ENCODE assay signal across 8 cellular contexts in the genomic region with DNA sequence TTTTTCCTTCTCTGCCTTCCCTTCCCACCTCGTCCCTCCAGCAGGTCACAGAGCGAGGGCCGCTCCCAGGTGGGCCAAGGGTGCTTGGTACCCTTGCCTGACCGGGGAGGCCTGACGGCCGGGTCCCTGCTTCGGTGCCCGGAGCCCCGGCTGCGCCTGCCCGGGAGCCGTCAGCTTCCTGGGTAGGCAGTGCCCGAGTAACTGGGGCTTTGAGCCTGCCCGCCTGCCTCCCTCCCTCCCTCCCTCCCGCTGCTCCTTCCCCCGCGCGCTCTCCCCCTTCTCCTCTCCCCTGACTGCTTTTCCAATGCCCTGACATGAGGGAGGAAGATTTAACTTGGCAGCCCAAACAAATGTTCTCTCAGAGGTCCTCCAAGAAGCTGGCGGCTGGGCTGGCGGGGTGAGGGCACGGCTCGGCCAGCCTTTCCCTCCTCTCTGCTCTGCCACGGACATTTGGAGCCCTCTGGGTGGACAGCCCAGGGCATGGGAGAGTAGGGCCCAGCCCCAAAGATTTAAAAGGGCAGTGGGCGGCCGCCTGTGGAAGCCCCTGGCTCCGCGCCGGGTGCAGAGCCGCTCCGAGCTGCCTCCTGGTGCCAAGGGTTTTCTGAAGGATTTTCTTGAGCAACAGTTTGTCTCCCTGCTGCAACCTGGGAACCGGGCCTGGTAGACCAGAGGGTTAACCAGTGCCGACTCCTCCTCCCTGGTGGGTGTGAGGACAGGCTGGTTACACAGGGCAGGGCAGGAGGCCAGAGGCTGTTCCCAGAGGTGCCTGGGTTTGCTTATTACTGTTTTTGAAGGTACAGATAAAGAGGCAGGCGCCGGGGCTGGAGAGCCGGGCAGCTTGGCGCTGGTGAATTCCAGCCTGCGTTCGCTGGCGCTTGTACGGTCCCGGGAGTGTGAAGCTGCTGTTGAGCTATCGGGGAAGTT. TPM values are rescaled to one million over a fixed set of nuclear protein-coding genes. Genes with fewer than 3 reads are reported as not detected.
DNase-seq lines count a peak whose midpoint lies in the region; ATAC-seq and TF ChIP-seq lines count a peak whose summit lies in the region.

No MANE protein-coding gene starts in this region.

- H3K9me2 ChIP-seq in PC-9 (ENCODE audit: insufficient read depth), result no peaks in the 10 kb centered on the region

- H3K4me3 Mint-ChIP-seq in MCF 10A (ENCODE audit: unreplicated experiment), result peak overlapping the region; percentile 84

- peak overlapping the region; percentile 84 for H2AFZ ChIP-seq in PC-9

- POLR2A ChIA-PET in BJ (lab: Charles Lee) (interaction anchor here (0.6 to 1.0 kb wide), 3 partner anchors 10 to 88 kb away, joined by 3 to 6 read pairs (median 5); no protein-coding TSS in a partner anchor), HEK293T (lab: Yijun Ruan, JAX) (interaction anchor here (0.6 kb wide), 1 partner anchor 123 kb away, joined by 3 read pairs; no protein-coding TSS in a partner anchor), PC-9 (lab: Charles Lee; ENCODE audit: unreplicated experiment) (interaction anchor here (0.6 kb wide), 3 partner anchors 121 to 1180 kb away, joined by 3 to 13 read pairs (median 4); no protein-coding TSS in a partner anchor), MCF 10A (lab: Yijun Ruan, JAX) (interaction anchor here (0.6 to 8.2 kb wide), 24 partner anchors 8 to 1037 kb away, joined by 3 to 122 read pairs (median 4); no protein-coding TSS in a partner anchor)

- BruUV-seq in PC-9 (replicated peaks; lab: Mats Ljungman, UMichigan), result no TSS peak
- no TSS peak for BruUV-seq in MCF 10A (replicated peaks; lab: Mats Ljungman, UMichigan)

- peak overlapping the region; percentile 65 for H3K9ac ChIP-seq in iPS-15b (ENCODE audit: low read depth, low read length)
- peak overlapping the region; percentile 83 for H3K9ac ChIP-seq in rectal smooth muscle tissue (ENCODE audit: low read length)

- peaks cover 59% of the 10 kb centered on the region for H3K4me1 ChIP-seq in PC-9 (replicated peaks; ENCODE audit: insufficient read depth)
- peaks cover 19% of the 10 kb centered on the region for H3K4me1 ChIP-seq in iPS-15b (ENCODE audit: control insufficient read depth, insufficient read depth, low read length)
- H3K4me1 ChIP-seq in rectal smooth muscle tissue (ENCODE audit: control insufficient read depth, insufficient read depth, low read length), result peaks cover 38% of the 10 kb centered on the region

- CTCF ChIA-PET in BJ (lab: Yijun Ruan, JAX), result interaction anchor here (0.6 to 1.8 kb wide), 5 partner anchors 64 to 127 kb away, joined by 3 to 26 read pairs (median 3); no protein-coding TSS in a partner anchor
- CTCF ChIA-PET in HEK293T (lab: Yijun Ruan, JAX), result interaction anchor here (1.6 kb wide), 1 partner anchor 124 kb away, joined by 5 read pairs; no protein-coding TSS in a partner anchor
- CTCF ChIA-PET in PC-9 (lab: Charles Lee), result interaction anchor here (0.6 to 0.8 kb wide), 2 partner anchors 9 to 309 kb away, joined by 3 read pairs; no protein-coding TSS in a partner anchor
- CTCF ChIA-PET in MCF 10A (lab: Yijun Ruan, JAX), result interaction anchor here (0.6 to 2.5 kb wide), 10 partner anchors 10 to 1023 kb away, joined by 3 to 17 read pairs (median 4); no protein-coding TSS in a partner anchor

- H3K27ac ChIP-seq in PC-9, result peak overlapping the region; percentile 75
- peak overlapping the region; percentile 99 for H3K27ac ChIP-seq in rectal smooth muscle tissue (ENCODE audit: low read depth, low read length)

- peaks cover 20% of the 10 kb centered on the region for H3K4me1 Mint-ChIP-seq in MCF 10A (ENCODE audit: insufficient read depth, unreplicated experiment)

- H3K4me3 ChIP-seq in BJ (ENCODE audit: low read depth, low read length) (peak overlapping the region; percentile 93), PC-9 (peak overlapping the region; percentile 85), iPS-15b (ENCODE audit: low read depth, low read length) (peak overlapping the region; percentile 69), rectal smooth muscle tissue (ENCODE audit: low read length) (peak overlapping the region; percentile 97)

- DNase-seq in BJ (ENCODE audit: low read depth) (no peak), HEK293T (ENCODE audit: extremely low spot score) (peak; percentile 30), PC-9 (peak; percentile 91 to 92), MCF 10A (ENCODE audit: unreplicated experiment) (peak; percentile 99)

- H3K36me3 Mint-ChIP-seq in MCF 10A (ENCODE audit: insufficient read depth, unreplicated experiment), result no peaks in the 10 kb centered on the region

- H3K27me3 ChIP-seq in BJ (ENCODE audit: control insufficient read depth, insufficient read depth, low read length) (no peaks in the 10 kb centered on the region), PC-9 (ENCODE audit: insufficient read depth, low read depth) (no peaks in the 10 kb centered on the region), iPS-15b (ENCODE audit: control insufficient read depth, insufficient read depth, low read length) (peaks cover 2% of the 10 kb centered on the region), rectal smooth muscle tissue (ENCODE audit: control insufficient read depth, insufficient read depth, low read length) (no peaks in the 10 kb centered on the region)

- H3K9me3 Mint-ChIP-seq in MCF 10A (ENCODE audit: unreplicated experiment), result no peaks in the 10 kb centered on the region

- intact Hi-C loops in PC-9 (cut with micrococcal nuclease; ENCODE audit: unreplicated experiment), result loop anchor here (1.0 to 10.0 kb wide), 6 partner anchors 41 to 1024 kb away; no protein-coding TSS in a partner anchor
- intact Hi-C loops in MCF 10A (cut with micrococcal nuclease), result loop anchor here (1.0 to 5.0 kb wide), 8 partner anchors 13 to 646 kb away; no protein-coding TSS in a partner anchor

- peak overlapping the region; percentile 99 for H3K4me2 ChIP-seq in PC-9

- H3K27me3 Mint-ChIP-seq in MCF 10A (ENCODE audit: insufficient read depth, unreplicated experiment), result no peaks in the 10 kb centered on the region

- peaks cover 14% of the 10 kb centered on the region; the same call in 1 of the 2 replicates for H3F3A ChIP-seq in PC-9 (ENCODE audit: insufficient read depth, low read depth)

- H3K27ac Mint-ChIP-seq in MCF 10A (ENCODE audit: low read depth, unreplicated experiment), result peak overlapping the region; percentile 95

- peaks cover 66% of the 10 kb centered on the region for H3K79me2 ChIP-seq in PC-9 (ENCODE audit: low read depth)

- H3K36me3 ChIP-seq in BJ (ENCODE audit: control insufficient read depth, insufficient read depth, low read length), result no peaks in the 10 kb centered on the region
- no peaks in the 10 kb centered on the region for H3K36me3 ChIP-seq in PC-9 (ENCODE audit: low read depth)
- no peaks in the 10 kb centered on the region for H3K36me3 ChIP-seq in iPS-15b (ENCODE audit: control insufficient read depth, insufficient read depth, low read length)
- no peaks in the 10 kb centered on the region for H3K36me3 ChIP-seq in rectal smooth muscle tissue (ENCODE audit: control insufficient read depth, insufficient read depth, low read length)

- H3K9me3 ChIP-seq in PC-9 (ENCODE audit: insufficient read depth, low read depth) (no peaks in the 10 kb centered on the region), iPS-15b (ENCODE audit: control insufficient read depth, insufficient read depth, low read length) (no peaks in the 10 kb centered on the region)

- TF ChIP-seq CTCF in BJ (IDR thresholded peaks at IDR 0.05; ENCODE audit: insufficient read depth, low read depth, low read length), result no peak
- no peak for TF ChIP-seq CTCF in PC-9 (conservative IDR thresholded peaks at IDR 0.05)
- no peak for TF ChIP-seq CTCF in MCF 10A (IDR thresholded peaks at IDR 0.05; ENCODE audit: unreplicated experiment)

- peaks cover 37% of the 10 kb centered on the region for H4K20me1 ChIP-seq in PC-9 (ENCODE audit: insufficient read depth)

- ATAC-seq in HG02642 (IDR thresholded peaks at IDR 0.05; ENCODE audit: poor library complexity, unreplicated experiment) (no peak), GM18909 (IDR thresholded peaks at IDR 0.05; ENCODE audit: poor library complexity, unreplicated experiment) (no peak)

TF ChIP-seq in HEK293T, 16 proteins besides CTCF, POLR2A, EP300 and RAD21:
- TF ChIP-seq TARDBP (IDR thresholded peaks at IDR 0.05) (no peak), FOXA1 (IDR thresholded peaks at IDR 0.05) (no peak), ELF4 (IDR thresholded peaks at IDR 0.05) (no peak)

RNA-seq across cellular contexts. Expression of a gene that starts 2.1 kb away (rescaled TPM):
- 5.6 and 13.0 TPM in 2 replicates for polyA plus RNA-seq in BJ (2011; rRNA removed)
- polyA minus RNA-seq in BJ (2011; rRNA and poly(A)+ RNA removed), result 13.1 and 19.3 TPM in 2 replicates
- total RNA-seq in PC-9 (2021) (47.6 and 48.5 TPM in 2 replicates), MCF 10A (2022) (15.5 and 20.3 TPM in 2 replicates)
